18 cellular contexts compared by ENCODE assay signal in the genomic region with DNA sequence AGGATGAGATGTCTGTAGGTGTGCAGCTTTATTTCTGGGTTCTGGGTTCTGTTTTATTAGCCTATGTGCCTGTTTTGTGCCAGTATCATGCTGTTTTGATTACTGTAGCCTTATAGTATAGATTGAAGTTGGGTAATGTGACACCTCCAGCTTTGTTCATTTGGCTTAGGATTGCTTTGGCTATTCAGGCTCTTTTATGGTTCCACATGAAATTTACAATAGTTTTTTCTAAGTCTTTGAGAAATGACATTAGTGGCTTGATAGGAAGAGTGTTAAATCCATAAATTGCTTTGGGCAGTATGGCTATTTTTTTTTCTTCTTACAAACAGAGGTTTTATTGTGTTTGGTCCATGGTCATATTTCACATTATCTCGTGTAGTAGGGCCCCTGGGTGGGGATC.
DNase-seq lines count a peak whose midpoint lies in the region; ATAC-seq, FAIRE-seq and TF ChIP-seq lines count a peak whose summit lies in the region.
"Had no signal": no experiment of that assay in that cellular context is flagged by ENCODE, and none has a peak within 500 bp of the region (broad histone marks: within the 10 kb centered on the region; RNA-seq: fewer than 3 reads in every experiment).

No MANE protein-coding gene starts in this region.

- H3K27ac ChIP-seq in HEK293 (ENCODE audit: extremely low read depth, low read depth, low read length) = no peak overlapping the region
- H3K27ac ChIP-seq in neuronal stem cell (replicated peaks; ENCODE audit: low read length) = no peak overlapping the region
- no peak overlapping the region for H3K27ac ChIP-seq in pancreas
- H3K27ac ChIP-seq: BLaER1 had no signal

- H3K79me1 ChIP-seq in neuronal stem cell (ENCODE audit: low read depth, low read length) = no peaks in the 10 kb centered on the region

- H4K8ac ChIP-seq in neuronal stem cell (ENCODE audit: low read depth, low read length) = no peak overlapping the region

- no peak overlapping the region for H2BK15ac ChIP-seq in neuronal stem cell (ENCODE audit: low read length)

- H3K27me3 ChIP-seq in neuronal stem cell (ENCODE audit: control insufficient read depth in 3 of 3, insufficient read depth in 3 of 3, low read depth in 1 of 3, low read length in 3 of 3) (no peaks in the 10 kb centered on the region), pancreas (no peaks in the 10 kb centered on the region)
- H3K27me3 ChIP-seq: BLaER1 had no signal

- FAIRE-seq in pancreas (lab: Jason Lieb, UNC) = no peak
- FAIRE-seq: G401.6, GM12891, GM18507, HepG2 had no signal

- H4K91ac ChIP-seq in neuronal stem cell (ENCODE audit: low read depth, low read length, poor library complexity) = no peak overlapping the region

- H3K9me3 ChIP-seq in HEK293 (ENCODE audit: control insufficient read depth, insufficient read depth, low read depth, low read length) = no peaks in the 10 kb centered on the region
- H3K9me3 ChIP-seq in neuronal stem cell (replicated peaks in 1 of 2; ENCODE audit: control insufficient read depth in 2 of 2, insufficient read depth in 1 of 2, low read depth in 1 of 2, low read length in 2 of 2) = no peaks in the 10 kb centered on the region
- H3K9me3 ChIP-seq in pancreas = no peaks in the 10 kb centered on the region

- H3K4me3 ChIP-seq in HEK293 (ENCODE audit: low read depth, low read length) (no peak overlapping the region), neuronal stem cell (ENCODE audit: low read length in 2 of 2) (no peak overlapping the region), pancreas (no peak overlapping the region)
- H3K4me3 ChIP-seq: BLaER1 had no signal

- DNase-seq in NCI-H2081 (lab: John Stamatoyannopoulos, UW) (peak; percentile 11 to 35), NCI-H2081 treated with DMSO at 0.1 percent for 48 hours (lab: John Stamatoyannopoulos, UW) (no peak), NCI-H748 treated with DMSO at 0.1 percent for 48 hours (lab: John Stamatoyannopoulos, UW) (peak; percentile 88), neuronal stem cell (ENCODE audit: low spot score) (no peak), pancreas (no peak)
- DNase-seq: 8988T; Calu3; CD4-positive, alpha-beta memory T cell; GOT3; H7 had no signal

- H3K9ac ChIP-seq in neuronal stem cell (ENCODE audit: low read depth, low read length, poor library complexity) = no peak overlapping the region
- H3K9ac ChIP-seq: BLaER1 had no signal

- no peak overlapping the region for H2BK5ac ChIP-seq in neuronal stem cell (ENCODE audit: low read length)

- POLR2A ChIA-PET in HEK293 (lab: Yijun Ruan, JAX) = no interaction called here

- H3K36me3 ChIP-seq in HEK293 (ENCODE audit: control insufficient read depth in 2 of 2, insufficient read depth in 1 of 2, low read length in 2 of 2) (no peaks in the 10 kb centered on the region), neuronal stem cell (replicated peaks in 1 of 2; ENCODE audit: control insufficient read depth in 2 of 2, insufficient read depth in 2 of 2, low read length in 2 of 2) (no peaks in the 10 kb centered on the region), pancreas (no peaks in the 10 kb centered on the region)
- H3K36me3 ChIP-seq: BLaER1 had no signal

- H3K23ac ChIP-seq in neuronal stem cell (ENCODE audit: low read depth, low read length, poor library complexity) = no peak overlapping the region

- TF ChIP-seq CTCF in HEK293 (tag by site-specific recombination; IDR thresholded peaks at IDR 0.05) (no peak), pancreas (IDR thresholded peaks at IDR 0.05) (no peak)

- no peak for ATAC-seq in GM21515 (IDR thresholded peaks at IDR 0.05; ENCODE audit: unreplicated experiment)
- no peak for ATAC-seq in pancreas
- ATAC-seq: HCT116, HepG2 had no signal

- no peak overlapping the region for H2BK12ac ChIP-seq in neuronal stem cell (ENCODE audit: low read length)

- peaks cover 5% of the 10 kb centered on the region; the same call in 1 of the 2 replicates for H3K4me1 ChIP-seq in HEK293 (ENCODE audit: control insufficient read depth, insufficient read depth, low read length)
- H3K4me1 ChIP-seq in neuronal stem cell (ENCODE audit: control insufficient read depth in 2 of 2, insufficient read depth in 1 of 2, low read depth in 1 of 2, low read length in 2 of 2) = no peaks in the 10 kb centered on the region
- no peaks in the 10 kb centered on the region for H3K4me1 ChIP-seq in pancreas
- H3K4me1 ChIP-seq: BLaER1 had no signal

- no peak overlapping the region for H2AK5ac ChIP-seq in neuronal stem cell (ENCODE audit: low read depth, low read length)

- intact Hi-C loops in pancreas (cut with DNase I) = no loop called here

- peak overlapping the region; percentile 46 for H3K18ac ChIP-seq in neuronal stem cell (ENCODE audit: low read length)

- no peak overlapping the region for H2AFZ ChIP-seq in neuronal stem cell (ENCODE audit: low read length)

- no peak overlapping the region for H3K14ac ChIP-seq in neuronal stem cell (ENCODE audit: low read length)

- WGBS in neuronal stem cell (ENCODE audit: extremely low coverage in 2 of 2, insufficient read length in 2 of 2, insufficient replicate concordance in 1 of 2), 2 donors = no CpG with 5 or more reads among the region's 1 CpG
- 40 to 49% methylated on average over 1 of the region's 1 CpG for WGBS in pancreas, 2 donors

- no peak overlapping the region for H3K4me2 ChIP-seq in neuronal stem cell (ENCODE audit: insufficient read depth, low read length, poor library complexity, severe bottlenecking)
- H3K4me2 ChIP-seq: BLaER1 had no signal

- CTCF ChIA-PET in HEK293 (lab: Yijun Ruan, JAX) = no interaction called here

- H3K4ac ChIP-seq in neuronal stem cell (ENCODE audit: low read length) = no peak overlapping the region

- H2BK120ac ChIP-seq in neuronal stem cell (ENCODE audit: low read depth, low read length) = no peak overlapping the region

TF ChIP-seq in HEK293, 187 proteins besides CTCF, POLR2A, EP300 and RAD21 (continues in another document):
- TF ChIP-seq ZNF133 (tag by site-specific recombination; IDR thresholded peaks at IDR 0.05) (no peak), ZNF214 (tag by site-specific recombination; IDR thresholded peaks at IDR 0.05; ENCODE audit: borderline replicate concordance) (no peak), ZNF48 (tag by site-specific recombination; IDR thresholded peaks at IDR 0.05) (no peak), ZNF335 (tag by site-specific recombination; conservative IDR thresholded peaks at IDR 0.05) (no peak), EGR2 (tag by site-specific recombination; IDR thresholded peaks at IDR 0.05; ENCODE audit: low read depth) (no peak), ZNF423 (tag by site-specific recombination; IDR thresholded peaks at IDR 0.05) (0 out of 2 replicates have a peak, but pooled peaks have one; percentile 71), YY1 (tag by site-specific recombination; IDR thresholded peaks at IDR 0.05) (no peak), HOXC10 (CRISPR knock-in tag; IDR thresholded peaks at IDR 0.05) (no peak), ZNF146 (tag by site-specific recombination; IDR thresholded peaks at IDR 0.05) (no peak), ZNF391 (tag by site-specific recombination; IDR thresholded peaks at IDR 0.05; ENCODE audit: borderline replicate concordance, low read depth) (no peak), ZNF76 (tag by site-specific recombination; IDR thresholded peaks at IDR 0.05; ENCODE audit: borderline replicate concordance, low read depth) (no peak), ZNF596 (tag by site-specific recombination; IDR thresholded peaks at IDR 0.05) (no peak)
- TF ChIP-seq, protein P1, sequence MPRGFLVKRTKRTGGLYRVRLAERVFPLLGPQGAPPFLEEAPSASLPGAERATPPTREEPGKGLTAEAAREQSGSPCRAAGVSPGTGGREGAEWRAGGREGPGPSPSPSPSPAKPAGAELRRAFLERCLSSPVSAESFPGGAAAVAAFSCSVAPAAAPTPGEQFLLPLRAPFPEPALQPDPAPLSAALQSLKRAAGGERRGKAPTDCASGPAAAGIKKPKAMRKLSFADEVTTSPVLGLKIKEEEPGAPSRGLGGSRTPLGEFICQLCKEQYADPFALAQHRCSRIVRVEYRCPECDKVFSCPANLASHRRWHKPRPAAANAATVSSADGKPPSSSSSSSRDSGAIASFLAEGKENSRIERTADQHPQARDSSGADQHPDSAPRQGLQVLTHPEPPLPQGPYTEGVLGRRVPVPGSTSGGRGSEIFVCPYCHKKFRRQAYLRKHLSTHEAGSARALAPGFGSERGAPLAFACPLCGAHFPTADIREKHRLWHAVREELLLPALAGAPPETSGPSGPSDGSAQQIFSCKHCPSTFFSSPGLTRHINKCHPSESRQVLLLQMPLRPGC (tag by site-specific recombination; IDR thresholded peaks at IDR 0.05) = no peak
- TF ChIP-seq, protein P2, sequence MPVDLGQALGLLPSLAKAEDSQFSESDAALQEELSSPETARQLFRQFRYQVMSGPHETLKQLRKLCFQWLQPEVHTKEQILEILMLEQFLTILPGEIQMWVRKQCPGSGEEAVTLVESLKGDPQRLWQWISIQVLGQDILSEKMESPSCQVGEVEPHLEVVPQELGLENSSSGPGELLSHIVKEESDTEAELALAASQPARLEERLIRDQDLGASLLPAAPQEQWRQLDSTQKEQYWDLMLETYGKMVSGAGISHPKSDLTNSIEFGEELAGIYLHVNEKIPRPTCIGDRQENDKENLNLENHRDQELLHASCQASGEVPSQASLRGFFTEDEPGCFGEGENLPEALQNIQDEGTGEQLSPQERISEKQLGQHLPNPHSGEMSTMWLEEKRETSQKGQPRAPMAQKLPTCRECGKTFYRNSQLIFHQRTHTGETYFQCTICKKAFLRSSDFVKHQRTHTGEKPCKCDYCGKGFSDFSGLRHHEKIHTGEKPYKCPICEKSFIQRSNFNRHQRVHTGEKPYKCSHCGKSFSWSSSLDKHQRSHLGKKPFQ (tag by site-specific recombination; IDR thresholded peaks at IDR 0.05) = no peak
- TF ChIP-seq, protein P3, sequence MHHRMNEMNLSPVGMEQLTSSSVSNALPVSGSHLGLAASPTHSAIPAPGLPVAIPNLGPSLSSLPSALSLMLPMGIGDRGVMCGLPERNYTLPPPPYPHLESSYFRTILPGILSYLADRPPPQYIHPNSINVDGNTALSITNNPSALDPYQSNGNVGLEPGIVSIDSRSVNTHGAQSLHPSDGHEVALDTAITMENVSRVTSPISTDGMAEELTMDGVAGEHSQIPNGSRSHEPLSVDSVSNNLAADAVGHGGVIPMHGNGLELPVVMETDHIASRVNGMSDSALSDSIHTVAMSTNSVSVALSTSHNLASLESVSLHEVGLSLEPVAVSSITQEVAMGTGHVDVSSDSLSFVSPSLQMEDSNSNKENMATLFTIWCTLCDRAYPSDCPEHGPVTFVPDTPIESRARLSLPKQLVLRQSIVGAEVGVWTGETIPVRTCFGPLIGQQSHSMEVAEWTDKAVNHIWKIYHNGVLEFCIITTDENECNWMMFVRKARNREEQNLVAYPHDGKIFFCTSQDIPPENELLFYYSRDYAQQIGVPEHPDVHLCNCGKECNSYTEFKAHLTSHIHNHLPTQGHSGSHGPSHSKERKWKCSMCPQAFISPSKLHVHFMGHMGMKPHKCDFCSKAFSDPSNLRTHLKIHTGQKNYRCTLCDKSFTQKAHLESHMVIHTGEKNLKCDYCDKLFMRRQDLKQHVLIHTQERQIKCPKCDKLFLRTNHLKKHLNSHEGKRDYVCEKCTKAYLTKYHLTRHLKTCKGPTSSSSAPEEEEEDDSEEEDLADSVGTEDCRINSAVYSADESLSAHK (tag by site-specific recombination; IDR thresholded peaks at IDR 0.05) = 0 out of 2 replicates have a peak, but pooled peaks have one; percentile 17

Comparison
In these comparisons a context has a peak if more than half of its experiments do, and no peak if none do; other contexts are left out.
1. DNase-seq: peak in NCI-H2081 (2 of 2) and NCI-H748 treated with DMSO at 0.1 percent for 48 hours (single experiment); none in NCI-H2081 treated with DMSO at 0.1 percent for 48 hours (single experiment), neuronal stem cell (single experiment) and pancreas (0 of 6).